In genomic region chr5:159916841-159917761, GRCh38 we compare ENCODE assay signal across 10 cellular contexts. TPM values are rescaled to one million over a fixed set of nuclear protein-coding genes. Genes with fewer than 3 reads are reported as not detected.
DNase-seq lines count a peak whose midpoint lies in the region; ATAC-seq and TF ChIP-seq lines count a peak whose summit lies in the region.
"Had no signal": no experiment of that assay in that cellular context is flagged by ENCODE, and none has a peak within 500 bp of the region (broad histone marks: within the 10 kb centered on the region; RNA-seq: fewer than 3 reads in every experiment).

No MANE protein-coding gene starts in this region.

- H3K18ac ChIP-seq in H9 (ENCODE audit: insufficient read length, low read depth, low read length): no peak overlapping the region

- TF ChIP-seq CTCF in H9 (conservative IDR thresholded peaks at IDR 0.05): no peak
- TF ChIP-seq CTCF in spleen (IDR thresholded peaks at IDR 0.05 in 8 of 11, conservative IDR thresholded peaks at IDR 0.05 in 3 of 11): peak in 1 of 11 experiments; percentile 14

- H3T11ph ChIP-seq in H9 (ENCODE audit: low read length): no peak overlapping the region

- H2BK120ac ChIP-seq in H9 (ENCODE audit: low read depth, low read length, poor library complexity, severe bottlenecking): no peak overlapping the region

- H3K23ac ChIP-seq in H9 (ENCODE audit: insufficient read length, low read depth, low read length): no peak overlapping the region

- H3K27ac Mint-ChIP-seq in H9: no peak overlapping the region
- H3K27ac Mint-ChIP-seq in activated naive CD8-positive, alpha-beta T cell treated with anti-CD3 and anti-CD28 coated beads, Interleukin-2, amount 10 ng/mL, durations not matched to agents 7 days and 5 days: no peak overlapping the region

- H2BK12ac ChIP-seq in H9 (ENCODE audit: insufficient read length, low read depth, low read length): no peak overlapping the region

- H4K8ac ChIP-seq in H9 (replicated peaks; ENCODE audit: insufficient read length, low read depth, low read length): no peak overlapping the region

- H3K4me3 ChIP-seq in iPS-15b (ENCODE audit: low read depth, low read length) (peak overlapping the region; percentile 46), spleen (peak overlapping the region; percentile 8 to 68 (median 30))

- H3K9me3 ChIP-seq in H9 (ENCODE audit: control insufficient read depth, low read depth, low read length) (no peaks in the 10 kb centered on the region), iPS-15b (ENCODE audit: control insufficient read depth, insufficient read depth, low read length) (no peaks in the 10 kb centered on the region), spleen (no peaks in the 10 kb centered on the region)

- no peaks in the 10 kb centered on the region for H3K9me3 Mint-ChIP-seq in H9
- no peaks in the 10 kb centered on the region for H3K9me3 Mint-ChIP-seq in activated naive CD8-positive, alpha-beta T cell treated with anti-CD3 and anti-CD28 coated beads, Interleukin-2, amount 10 ng/mL, durations not matched to agents 7 days and 5 days

- no peaks in the 10 kb centered on the region for H4K20me1 ChIP-seq in H9 (ENCODE audit: control insufficient read depth, insufficient read depth, insufficient read length)

- H3K36me3 ChIP-seq in iPS-15b (ENCODE audit: control insufficient read depth, insufficient read depth, low read length) (no peaks in the 10 kb centered on the region), spleen (no peaks in the 10 kb centered on the region)

- no peak overlapping the region for H2BK5ac ChIP-seq in H9 (ENCODE audit: insufficient read length, low read length)

- H3K9ac ChIP-seq in H9 (ENCODE audit: extremely low read depth, insufficient read length, low read length) (no peak overlapping the region), iPS-15b (ENCODE audit: low read depth, low read length) (no peak overlapping the region)

- no peak overlapping the region for H4K91ac ChIP-seq in H9 (ENCODE audit: insufficient read length, low read depth, low read length)

- H3K4me1 ChIP-seq in H9 (ENCODE audit: insufficient read depth, low read length): no peaks in the 10 kb centered on the region
- no peaks in the 10 kb centered on the region for H3K4me1 ChIP-seq in iPS-15b (ENCODE audit: control insufficient read depth, insufficient read depth, low read length)
- H3K4me1 ChIP-seq in spleen: peaks cover 0 to 31% (median 13%) of the 10 kb centered on the region in 6 donors

- H3K4me2 ChIP-seq in H9 (ENCODE audit: insufficient read depth, insufficient read length, low read length): peak overlapping the region; percentile 15

- no peak overlapping the region for H4K5ac ChIP-seq in H9 (ENCODE audit: insufficient read length, low read depth, low read length)

- H3K36me3 Mint-ChIP-seq in H9 (ENCODE audit: insufficient read depth in 1 of 3, low read depth in 3 of 3): no peaks in the 10 kb centered on the region
- no peaks in the 10 kb centered on the region for H3K36me3 Mint-ChIP-seq in activated naive CD8-positive, alpha-beta T cell treated with anti-CD3 and anti-CD28 coated beads, Interleukin-2, amount 10 ng/mL, durations not matched to agents 7 days and 5 days

- DNase-seq in H9: no peak
- no peak for DNase-seq in activated naive CD8-positive, alpha-beta T cell treated with anti-CD3 and anti-CD28 coated beads, Interleukin-2, amount 10 ng/mL, durations not matched to agents 7 days and 5 days
- DNase-seq in spleen: no peak
- no peak for DNase-seq in DMS79 (lab: John Stamatoyannopoulos, UW)
- DNase-seq in stimulated activated CD4-positive, alpha-beta T cell treated with anti-CD3 and anti-CD28 coated beads, Interleukin-4, amount 100 ng/mL, for 1 hour: no peak

- ATAC-seq in activated naive CD8-positive, alpha-beta T cell treated with anti-CD3 and anti-CD28 coated beads, Interleukin-2, amount 10 ng/mL, durations not matched to agents 7 days and 5 days (ENCODE audit: low read depth): no peak
- ATAC-seq in GM21447 (IDR thresholded peaks at IDR 0.05; ENCODE audit: unreplicated experiment) (no peak), GM18868 (IDR thresholded peaks at IDR 0.05; ENCODE audit: unreplicated experiment) (no peak)

- H3K23me2 ChIP-seq in H9 (ENCODE audit: insufficient read length, low read depth, low read length, poor library complexity, severe bottlenecking): peaks cover 5% of the 10 kb centered on the region

- H3K56ac ChIP-seq in H9 (ENCODE audit: insufficient read length, low read depth, low read length): no peak overlapping the region

- H3K4ac ChIP-seq in H9 (ENCODE audit: low read depth, low read length): no peak overlapping the region

- H2BK20ac ChIP-seq in H9 (ENCODE audit: low read depth, low read length, poor library complexity, severe bottlenecking): no peak overlapping the region

- H2AFZ ChIP-seq in H9 (ENCODE audit: low read length): no peak overlapping the region

- intact Hi-C loops in spleen (cut with DNase I; ENCODE audit: low total_unique reads): loop anchor here (10.0 kb wide), 1 partner anchor 472 kb away; no protein-coding TSS in a partner anchor

- TF ChIP-seq POLR2A in spleen (IDR thresholded peaks at IDR 0.05): no peak

- no peak overlapping the region for H2AK5ac ChIP-seq in H9 (ENCODE audit: insufficient read length, low read length)

- no peaks in the 10 kb centered on the region for H3K79me1 ChIP-seq in H9 (ENCODE audit: insufficient read depth, low read depth, low read length, poor library complexity, severe bottlenecking)

- peak overlapping the region; percentile 55 to 73 for H3K4me3 Mint-ChIP-seq in H9
- peak overlapping the region; percentile 29 for H3K4me3 Mint-ChIP-seq in activated naive CD8-positive, alpha-beta T cell treated with anti-CD3 and anti-CD28 coated beads, Interleukin-2, amount 10 ng/mL, durations not matched to agents 7 days and 5 days

- POLR2A ChIA-PET in activated naive CD8-positive, alpha-beta T cell treated with anti-CD3 and anti-CD28 coated beads, Interleukin-2, amount 10 ng/mL, durations not matched to agents 7 days and 5 days (lab: Charles Lee): no interaction called here

- H3K27me3 ChIP-seq in H9 (ENCODE audit: insufficient read depth, low read length) (peaks cover 10% of the 10 kb centered on the region; the same call in 1 of the 2 replicates), iPS-15b (ENCODE audit: control insufficient read depth, insufficient read depth, low read length) (peaks cover 50% of the 10 kb centered on the region), spleen (replicated peaks in 1 of 7) (peaks cover 0 to 63% (median 21%) of the 10 kb centered on the region in 7 donors)

- no peak overlapping the region for H3K14ac ChIP-seq in H9 (ENCODE audit: insufficient read depth, low read length)

- no peak overlapping the region for H2BK15ac ChIP-seq in H9 (ENCODE audit: low read depth, low read length)

- no peak overlapping the region for H3K27ac ChIP-seq in H9 (ENCODE audit: insufficient read length, low read depth, low read length)
- peak overlapping the region in 7 of 8 donors; percentile 49 to 83 (median 79) for H3K27ac ChIP-seq in spleen

- H3K27me3 Mint-ChIP-seq in H9 (ENCODE audit: low read depth): peaks cover 55% of the 10 kb centered on the region
- peaks cover 49% of the 10 kb centered on the region for H3K27me3 Mint-ChIP-seq in activated naive CD8-positive, alpha-beta T cell treated with anti-CD3 and anti-CD28 coated beads, Interleukin-2, amount 10 ng/mL, durations not matched to agents 7 days and 5 days

- WGBS in H9 (ENCODE audit: extremely low coverage, insufficient read length, low lambda C conversion rate): no CpG with 5 or more reads among the region's 36 CpGs
- WGBS in spleen, 5 donors: 80 to 90% (median 88%) methylated on average over 30 to 36 of the region's 36 CpGs

- H3K79me2 ChIP-seq in H9 (ENCODE audit: insufficient read depth, low read length): no peaks in the 10 kb centered on the region

- peaks cover 8 to 10% of the 10 kb centered on the region in 2 experiments for H3K4me1 Mint-ChIP-seq in H9
- peaks cover 4% of the 10 kb centered on the region for H3K4me1 Mint-ChIP-seq in activated naive CD8-positive, alpha-beta T cell treated with anti-CD3 and anti-CD28 coated beads, Interleukin-2, amount 10 ng/mL, durations not matched to agents 7 days and 5 days

RNA-seq across cellular contexts. Expression of gene ADRA1B, which starts 0.8 kb away (rescaled TPM):
- total RNA-seq in H9 (2021): not detected in 2 replicates
- not detected for total RNA-seq in activated naive CD8-positive, alpha-beta T cell treated with anti-CD3 and anti-CD28 coated beads, Interleukin-2, amount 10 ng/mL, durations not matched to agents 7 days and 5 days
- 10 to 100 TPM in 5 of 7 donors, 1 to 10 TPM in 2; 6.9 to 39.6 (median 13.8) TPM for total RNA-seq in spleen
- 1 to 10 TPM in 2 of 3 donors, under 1 TPM in 1; 0.65 to 4.3 (median 1.3) TPM for polyA plus RNA-seq in spleen
- total RNA-seq: esophagus mucosa; T-helper 2 cell treated with Interferon-gamma antibody and Interleukin-4, amounts not matched to agents 100 ng/mL and 5 ng/mL, for 36 hours had no signal
